Comparison of ENCODE assay signal across 10 cellular contexts in the genomic region with DNA sequence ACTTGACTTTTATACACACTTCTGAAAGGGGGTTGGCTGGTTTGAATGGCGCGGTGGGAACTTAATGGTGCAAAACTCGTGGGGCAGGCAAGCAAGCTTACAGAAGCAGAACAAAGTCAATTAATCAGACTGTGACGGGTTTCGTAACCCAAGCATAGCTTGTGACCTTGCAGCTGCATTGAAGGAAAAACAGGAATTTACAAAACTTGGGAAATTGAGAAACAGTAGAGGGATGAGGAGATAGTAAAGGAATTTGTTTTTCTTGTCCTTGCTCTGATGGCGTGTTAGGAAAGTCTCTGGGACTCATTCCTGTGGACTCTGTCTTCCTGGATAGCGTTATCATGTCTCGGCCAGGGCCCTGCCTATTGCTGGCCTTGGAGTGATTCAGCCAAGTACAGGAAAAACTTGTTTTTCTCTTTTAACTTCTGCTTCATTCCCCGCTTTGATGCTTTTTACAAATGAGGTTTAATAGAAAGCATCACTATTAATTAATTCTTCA.
DNase-seq lines count a peak whose midpoint lies in the region; ATAC-seq and TF ChIP-seq lines count a peak whose summit lies in the region.
"Had no signal": no experiment of that assay in that cellular context is flagged by ENCODE, and none has a peak within 500 bp of the region (broad histone marks: within the 10 kb centered on the region; RNA-seq: fewer than 3 reads in every experiment).

No MANE protein-coding gene starts in this region.

- no peaks in the 10 kb centered on the region for H4K20me1 ChIP-seq in hepatocyte (ENCODE audit: insufficient read depth, poor library complexity, severe bottlenecking)

- CTCF ChIA-PET in A673 (lab: Charles Lee): no interaction called here

- TF ChIP-seq POLR2A in testis (IDR thresholded peaks at IDR 0.05): no peak

- H3K9me2 ChIP-seq in hepatocyte (replicated peaks; ENCODE audit: insufficient read depth): no peaks in the 10 kb centered on the region

- POLR2A ChIA-PET in A673 (lab: Charles Lee; ENCODE audit: low non-redundant PET): no interaction called here

- H3K4me3 ChIP-seq in hepatocyte (no peak overlapping the region), testis (no peak overlapping the region), A673 (ENCODE audit: low read depth, low read length, poor library complexity, severe bottlenecking) (no peak overlapping the region)

- TF ChIP-seq CTCF in hepatocyte (IDR thresholded peaks at IDR 0.05; ENCODE audit: poor library complexity) (no peak), testis (IDR thresholded peaks at IDR 0.05) (no peak), A673 (conservative IDR thresholded peaks at IDR 0.05; ENCODE audit: low read depth, low read length) (no peak)

- DNase-seq in HS-5 (ENCODE audit: low read depth): peak; percentile 80
- peak; percentile 26 for DNase-seq in astrocyte of the hippocampus (ENCODE audit: low read depth, low spot score)
- DNase-seq in hepatocyte (ENCODE audit: low spot score): peak; percentile 58
- DNase-seq in testis: peak; percentile 66
- no peak for DNase-seq in activated CD4-positive, alpha-beta T cell treated with anti-CD3 and anti-CD28 coated beads, Interleukin-2, amount 50 U/mL, for 4 hours
- no peak for DNase-seq in posterior cingulate gyrus
- DNase-seq in A673 (ENCODE audit: low spot score): no peak
- DNase-seq: NCI-H1436 had no signal

- H3K9me3 ChIP-seq in hepatocyte (ENCODE audit: low read depth) (no peaks in the 10 kb centered on the region), testis (no peaks in the 10 kb centered on the region), A673 (ENCODE audit: low read depth, low read length, poor library complexity, severe bottlenecking) (no peaks in the 10 kb centered on the region)

- H3K4me1 ChIP-seq in hepatocyte (ENCODE audit: insufficient read depth): no peaks in the 10 kb centered on the region
- peaks cover 5% of the 10 kb centered on the region for H3K4me1 ChIP-seq in testis
- no peaks in the 10 kb centered on the region for H3K4me1 ChIP-seq in A673 (ENCODE audit: insufficient read depth, low read length, poor library complexity, severe bottlenecking)

- ATAC-seq in HG02852 (IDR thresholded peaks at IDR 0.05; ENCODE audit: unreplicated experiment): no peak
- ATAC-seq: left lobe of liver had no signal

- BruUV-seq in A673 (replicated peaks; lab: Mats Ljungman, UMichigan): no TSS peak

- H2AFZ ChIP-seq in hepatocyte: no peak overlapping the region

- H3K79me2 ChIP-seq in hepatocyte: no peaks in the 10 kb centered on the region

- H3K27me3 ChIP-seq in hepatocyte (no peaks in the 10 kb centered on the region), testis (no peaks in the 10 kb centered on the region), A673 (replicated peaks; ENCODE audit: insufficient read depth, low read depth, low read length, poor library complexity) (no peaks in the 10 kb centered on the region)

- H3K4me2 ChIP-seq in hepatocyte: no peak overlapping the region

- intact Hi-C loops in testis (cut with DNase I; ENCODE audit: low total_unique reads) (no loop called here), posterior cingulate gyrus (cut with DNase I) (no loop called here), A673 (cut with micrococcal nuclease; ENCODE audit: unreplicated experiment) (no loop called here)

- 66% methylated on average over 9 of the region's 9 CpGs for WGBS in hepatocyte (ENCODE audit: low lambda C conversion rate, missing lambda C conversion rate)
- 30 to 44% methylated on average over 9 of the region's 9 CpGs for WGBS in testis, 2 donors

- H3K27ac ChIP-seq in hepatocyte: peak overlapping the region; percentile 78
- peak overlapping the region in 1 of 2 donors; percentile 3 for H3K27ac ChIP-seq in testis
- no peak overlapping the region for H3K27ac ChIP-seq in A673 (ENCODE audit: low read depth, low read length, poor library complexity, severe bottlenecking)

- H3K36me3 ChIP-seq in hepatocyte (replicated peaks; ENCODE audit: insufficient read depth, low read depth) (no peaks in the 10 kb centered on the region), testis (ENCODE audit: low read depth, missing control alignments) (no peaks in the 10 kb centered on the region), A673 (ENCODE audit: insufficient read depth, low read length, poor library complexity, severe bottlenecking) (no peaks in the 10 kb centered on the region)

Comparison
In these comparisons a context has a peak if more than half of its experiments do, and no peak if none do; other contexts are left out.
1. DNase-seq: peak in HS-5 (single experiment), astrocyte of the hippocampus (single experiment), hepatocyte (single experiment) and testis (single experiment); none in activated CD4-positive, alpha-beta T cell treated with anti-CD3 and anti-CD28 coated beads, Interleukin-2, amount 50 U/mL, for 4 hours (0 of 2), posterior cingulate gyrus (0 of 10) and A673 (single experiment).